In genomic region chr3:52742418-52743041, GRCh38 we compare ENCODE assay signal across 1 cellular context.
TF ChIP-seq lines count a peak whose summit lies in the region.

No MANE protein-coding gene starts in this region.

TF ChIP-seq in H1, 55 proteins besides CTCF, POLR2A, EP300 and RAD21:
- TF ChIP-seq BACH1 (IDR thresholded peaks at IDR 0.05; ENCODE audit: low read length) (no peak), RNF2 (IDR thresholded peaks at IDR 0.05; ENCODE audit: borderline replicate concordance, low read depth, low read length, missing control alignments, poor library complexity, severe bottlenecking) (no peak), TAF7 (optimal IDR thresholded peaks at IDR 0.05; ENCODE audit: borderline replicate concordance, low read depth, low read length) (no peak), CBX5 (IDR thresholded peaks at IDR 0.05; ENCODE audit: low read depth, low read length) (no peak), CHD2 (IDR thresholded peaks at IDR 0.05; ENCODE audit: low read length) (no peak), SIN3A (conservative IDR thresholded peaks at IDR 0.05 in 1 of 2, IDR thresholded peaks at IDR 0.05 in 1 of 2; ENCODE audit: low read depth in 1 of 2, low read length in 2 of 2) (no peak), CBX8 (IDR thresholded peaks at IDR 0.05; ENCODE audit: borderline replicate concordance, low read depth, low read length) (no peak), CHD1 (IDR thresholded peaks at IDR 0.05; ENCODE audit: low read depth, low read length) (no peak), POU5F1 (IDR thresholded peaks at IDR 0.05; ENCODE audit: low read depth, low read length) (no peak)
TF ChIP-seq in H1: peak in this region for 0.
